Comparison of ENCODE assay signal across 8 cellular contexts in genomic region chr5:65624570-65625555, GRCh38.
DNase-seq lines count a peak whose midpoint lies in the region; ATAC-seq and TF ChIP-seq lines count a peak whose summit lies in the region.

SHLD3 (plus strand) TSS chr5:65625027; CDS start chr5:65629588, 4,561 bp downstream.
TRAPPC13 (plus strand) TSS chr5:65625027; CDS start chr5:65625061, 34 bp downstream.

- in situ Hi-C loops in astrocyte of the spinal cord (cut with HindIII; ENCODE audit: low sequenced_read_pairs): no loop called here

- peak within 1 kb of the TSS; percentile 91 for H3K4me3 Mint-ChIP-seq in T-helper 2 cell treated with Interferon-gamma antibody and Interleukin-4, amounts not matched to agents 5 μg/mL and 100 μg/mL, for 36 hours

- peak; percentile 93 for DNase-seq in NCI-H187 treated with DMSO at 0.1 percent for 48 hours (lab: John Stamatoyannopoulos, UW)
- DNase-seq in T-helper 2 cell treated with Interferon-gamma antibody and Interleukin-4, amounts not matched to agents 5 μg/mL and 100 μg/mL, for 36 hours (ENCODE audit: low spot score): peak; percentile 79
- peak; percentile 94 for DNase-seq in astrocyte of the spinal cord (ENCODE audit: low read depth, low spot score)
- DNase-seq in hypothalamus (lab: John Stamatoyannopoulos, UW): peak; percentile 2 to 94 (median 78)
- peak; percentile 99 for DNase-seq in retina
- no peak for DNase-seq in GOT3 (lab: John Stamatoyannopoulos, UW)

- H3K4me3 ChIP-seq in astrocyte of the spinal cord (ENCODE audit: low read depth, low read length): peak within 1 kb of the TSS; percentile 98

- H3K27ac Mint-ChIP-seq in T-helper 2 cell treated with Interferon-gamma antibody and Interleukin-4, amounts not matched to agents 5 μg/mL and 100 μg/mL, for 36 hours: peak within 1 kb of the TSS; percentile 94

- ATAC-seq in GM18502 (IDR thresholded peaks at IDR 0.05; ENCODE audit: poor library complexity, unreplicated experiment) (peak; percentile 81), HG02970 (IDR thresholded peaks at IDR 0.05; ENCODE audit: low FRiP score, unreplicated experiment) (peak; percentile 79)

- H3K36me3 Mint-ChIP-seq in T-helper 2 cell treated with Interferon-gamma antibody and Interleukin-4, amounts not matched to agents 5 μg/mL and 100 μg/mL, for 36 hours (ENCODE audit: low read depth): peaks cover 10% of the 10 kb centered on the region

- H3K27me3 Mint-ChIP-seq in T-helper 2 cell treated with Interferon-gamma antibody and Interleukin-4, amounts not matched to agents 5 μg/mL and 100 μg/mL, for 36 hours (ENCODE audit: low read depth): no peaks in the 10 kb centered on the region

- peaks cover 23% of the 10 kb centered on the region for H3K4me1 Mint-ChIP-seq in T-helper 2 cell treated with Interferon-gamma antibody and Interleukin-4, amounts not matched to agents 5 μg/mL and 100 μg/mL, for 36 hours (ENCODE audit: low read depth)

- peak; percentile 3 for TF ChIP-seq CTCF in astrocyte of the spinal cord (IDR thresholded peaks at IDR 0.05; ENCODE audit: low read depth, low read length)

- no peaks in the 10 kb centered on the region for H3K9me3 Mint-ChIP-seq in T-helper 2 cell treated with Interferon-gamma antibody and Interleukin-4, amounts not matched to agents 5 μg/mL and 100 μg/mL, for 36 hours
